ENCODE assay signal across 8 cellular contexts in genomic region chr3:127456471-127457093, GRCh38.
A peak's percentile ranks its signal among the peaks of the same experiment; 100 is the strongest.
DNase-seq lines count a peak whose midpoint lies in the region; ATAC-seq, FAIRE-seq and TF ChIP-seq lines count a peak whose summit lies in the region.

No MANE protein-coding gene starts in this region.

- no peak overlapping the region for H3K23ac ChIP-seq in H9 (ENCODE audit: insufficient read length, low read depth, low read length)

- H3K27ac Mint-ChIP-seq in H9: no peak overlapping the region

- no peak overlapping the region for H3K18ac ChIP-seq in H9 (ENCODE audit: insufficient read length, low read depth, low read length)

- no peak overlapping the region for H4K5ac ChIP-seq in H9 (ENCODE audit: insufficient read length, low read depth, low read length)

- H3K9me3 ChIP-seq in H9 (ENCODE audit: control insufficient read depth, low read depth, low read length): no peaks in the 10 kb centered on the region

- H3K4me3 ChIP-seq in AG10803 (ENCODE audit: low read length) (peak overlapping the region; percentile 15), cardiac fibroblast (replicated peaks in 1 of 2; ENCODE audit: low read depth in 2 of 2, low read length in 2 of 2) (peak overlapping the region in 1 of 2 donors; percentile 14)

- no peak for TF ChIP-seq POLR2A in GM12892 (IDR thresholded peaks at IDR 0.05; ENCODE audit: low read depth, low read length)

- no peak overlapping the region for H2AFZ ChIP-seq in H9 (ENCODE audit: low read length)

- peak overlapping the region; percentile 60 to 74 for H3K4me3 Mint-ChIP-seq in H9

- H4K20me1 ChIP-seq in H9 (ENCODE audit: control insufficient read depth, insufficient read depth, insufficient read length): no peaks in the 10 kb centered on the region

- H3K27ac ChIP-seq in H9 (ENCODE audit: insufficient read length, low read depth, low read length): no peak overlapping the region

- no peaks in the 10 kb centered on the region for H3K79me1 ChIP-seq in H9 (ENCODE audit: insufficient read depth, low read depth, low read length, poor library complexity, severe bottlenecking)

- H2BK15ac ChIP-seq in H9 (ENCODE audit: low read depth, low read length): no peak overlapping the region

- no peak overlapping the region for H2BK12ac ChIP-seq in H9 (ENCODE audit: insufficient read length, low read depth, low read length)

- peak; percentile 37 for DNase-seq in AG10803 (ENCODE audit: low read depth)
- no peak for DNase-seq in H9
- peak; percentile 37 to 58 for DNase-seq in cardiac fibroblast (ENCODE audit: low read depth in 2 of 2)
- DNase-seq in mesenteric fat pad (ENCODE audit: low spot score): peak; percentile 86
- DNase-seq in cortex of kidney (lab: John Stamatoyannopoulos, UW): no peak
- no peak for DNase-seq in GM12892 (ENCODE audit: insufficient read length)
- DNase-seq in cerebellum (ENCODE audit: low spot score): no peak

- H3K79me2 ChIP-seq in H9 (ENCODE audit: insufficient read depth, low read length): no peaks in the 10 kb centered on the region

- H3K4me2 ChIP-seq in H9 (ENCODE audit: insufficient read depth, insufficient read length, low read length): peak overlapping the region; percentile 74

- H3K4me1 Mint-ChIP-seq in H9: peaks cover 30 to 40% of the 10 kb centered on the region in 2 experiments

- no peak overlapping the region; the same call in 1 of the 2 replicates for H3K14ac ChIP-seq in H9 (ENCODE audit: insufficient read depth, low read length)

- H3K27me3 Mint-ChIP-seq in H9 (ENCODE audit: low read depth): peaks cover 74% of the 10 kb centered on the region

- no peak overlapping the region for H4K8ac ChIP-seq in H9 (replicated peaks; ENCODE audit: insufficient read length, low read depth, low read length)

- H3K23me2 ChIP-seq in H9 (ENCODE audit: insufficient read length, low read depth, low read length, poor library complexity, severe bottlenecking): peaks cover 10% of the 10 kb centered on the region

- no peak for FAIRE-seq in GM12892 (lab: Jason Lieb, UNC)

- H4K91ac ChIP-seq in H9 (ENCODE audit: insufficient read length, low read depth, low read length): no peak overlapping the region

- H3K4ac ChIP-seq in H9 (ENCODE audit: low read depth, low read length): no peak overlapping the region

- H3K9ac ChIP-seq in H9 (ENCODE audit: extremely low read depth, insufficient read length, low read length): no peak overlapping the region

- no peaks in the 10 kb centered on the region for H3K36me3 Mint-ChIP-seq in H9 (ENCODE audit: insufficient read depth in 1 of 3, low read depth in 3 of 3)

- no peak overlapping the region for H2AK5ac ChIP-seq in H9 (ENCODE audit: insufficient read length, low read length)

- WGBS in H9 (ENCODE audit: extremely low coverage, insufficient read length, low lambda C conversion rate): no CpG with 5 or more reads among the region's 24 CpGs

- H2BK20ac ChIP-seq in H9 (ENCODE audit: low read depth, low read length, poor library complexity, severe bottlenecking): no peak overlapping the region

- TF ChIP-seq CTCF in AG10803 (conservative IDR thresholded peaks at IDR 0.05; ENCODE audit: low read length): no peak
- no peak for TF ChIP-seq CTCF in H9 (conservative IDR thresholded peaks at IDR 0.05)
- TF ChIP-seq CTCF in cardiac fibroblast (IDR thresholded peaks at IDR 0.05; ENCODE audit: low read depth, low read length): no peak

- no peaks in the 10 kb centered on the region for H3K4me1 ChIP-seq in H9 (ENCODE audit: insufficient read depth, low read length)

- peaks cover 12% of the 10 kb centered on the region; the same call in 1 of the 2 replicates for H3K27me3 ChIP-seq in H9 (ENCODE audit: insufficient read depth, low read length)

- no peak overlapping the region for H2BK120ac ChIP-seq in H9 (ENCODE audit: low read depth, low read length, poor library complexity, severe bottlenecking)

- no peak overlapping the region for H3T11ph ChIP-seq in H9 (ENCODE audit: low read length)

- no peak overlapping the region for H2BK5ac ChIP-seq in H9 (ENCODE audit: insufficient read length, low read length)

- ATAC-seq in GM21390 (IDR thresholded peaks at IDR 0.05; ENCODE audit: unreplicated experiment): no peak

- H3K9me3 Mint-ChIP-seq in H9: no peaks in the 10 kb centered on the region; a peak in 2 of 5 replicates

- no peak overlapping the region for H3K56ac ChIP-seq in H9 (ENCODE audit: insufficient read length, low read depth, low read length)

Comparison
In these comparisons a context has a peak if more than half of its experiments do, and no peak if none do; other contexts are left out.
1. DNase-seq: peak in AG10803 (single experiment), cardiac fibroblast (2 of 2) and mesenteric fat pad (single experiment); none in H9 (single experiment), cortex of kidney (single experiment), GM12892 (single experiment) and cerebellum (single experiment).